ENCODE assay signal across 1 cellular context in the genomic region with DNA sequence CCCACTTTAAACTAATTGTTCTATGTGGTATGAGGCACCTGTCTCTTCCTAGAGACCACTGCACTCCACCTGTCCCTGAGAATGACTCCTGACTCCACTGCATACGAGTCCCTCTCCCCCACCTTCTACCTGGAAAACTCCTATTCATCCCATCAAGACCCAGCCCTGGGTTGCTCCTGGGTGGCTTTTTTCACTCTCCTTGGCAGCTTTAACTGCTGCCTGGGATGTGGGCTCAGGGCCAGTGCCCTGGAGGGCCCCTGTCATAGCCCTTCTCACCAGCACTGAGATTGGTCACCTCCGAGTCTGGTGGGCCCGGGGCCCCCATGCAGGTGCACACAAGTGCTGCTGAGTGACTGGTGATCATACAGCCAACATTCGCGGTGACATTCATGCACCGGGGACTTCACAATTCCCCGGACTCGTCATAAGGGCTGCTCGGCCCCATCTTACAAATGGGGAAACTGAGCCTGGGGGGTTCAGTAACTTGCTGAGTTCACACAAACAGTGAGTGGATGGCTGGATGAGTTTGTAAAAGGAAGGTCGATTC.
A peak's percentile ranks its signal among the peaks of the same experiment; 100 is the strongest.
TF ChIP-seq lines count a peak whose summit lies in the region.

No MANE protein-coding gene starts in this region.

TF ChIP-seq in HepG2, 621 proteins besides CTCF, POLR2A, EP300 and RAD21:
- 0 out of 2 replicates have a peak, but pooled peaks have one; percentile 25 for TF ChIP-seq ZNF350 (CRISPR knock-in tag; IDR thresholded peaks at IDR 0.05; ENCODE audit: borderline replicate concordance, low read depth)
- TF ChIP-seq ZNF687 (CRISPR knock-in tag; IDR thresholded peaks at IDR 0.05), result 0 out of 2 replicates have a peak, but pooled peaks have one; percentile 5
- no peak for TF ChIP-seq ZNF326 (CRISPR knock-in tag; IDR thresholded peaks at IDR 0.05; ENCODE audit: borderline replicate concordance)
